1 cellular context compared by ENCODE assay signal in genomic region chr9:91193658-91194391, GRCh38.
TF ChIP-seq lines count a peak whose summit lies in the region.

No MANE protein-coding gene starts in this region.

TF ChIP-seq in IMR-90, 13 proteins besides CTCF, POLR2A, EP300 and RAD21 (continued from another document):
- TF ChIP-seq, protein P1, sequence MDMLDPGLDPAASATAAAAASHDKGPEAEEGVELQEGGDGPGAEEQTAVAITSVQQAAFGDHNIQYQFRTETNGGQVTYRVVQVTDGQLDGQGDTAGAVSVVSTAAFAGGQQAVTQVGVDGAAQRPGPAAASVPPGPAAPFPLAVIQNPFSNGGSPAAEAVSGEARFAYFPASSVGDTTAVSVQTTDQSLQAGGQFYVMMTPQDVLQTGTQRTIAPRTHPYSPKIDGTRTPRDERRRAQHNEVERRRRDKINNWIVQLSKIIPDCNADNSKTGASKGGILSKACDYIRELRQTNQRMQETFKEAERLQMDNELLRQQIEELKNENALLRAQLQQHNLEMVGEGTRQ (IDR thresholded peaks at IDR 0.05; ENCODE audit: low read depth, low read length) = peak; percentile 4; the same call in 1 of the 2 replicates
- TF ChIP-seq CHD1 (IDR thresholded peaks at IDR 0.05; ENCODE audit: low read depth, low read length) (peak; percentile 64), RCOR1 (IDR thresholded peaks at IDR 0.05; ENCODE audit: insufficient replicate concordance, low read length) (peak; percentile 53), RFX5 (IDR thresholded peaks at IDR 0.05; ENCODE audit: low read depth, low read length) (no peak), SMC3 (IDR thresholded peaks at IDR 0.05; ENCODE audit: low read depth, low read length) (no peak; the same call in 1 of the 2 replicates), NFE2L2 (IDR thresholded peaks at IDR 0.05; ENCODE audit: low read depth, low read length) (peak; percentile 61), CEBPB (IDR thresholded peaks at IDR 0.05; ENCODE audit: low read depth, low read length) (peak; percentile 75), FOS (IDR thresholded peaks at IDR 0.05; ENCODE audit: low read depth, low read length) (peak; percentile 68; the same call in 1 of the 2 replicates)
- TF ChIP-seq, protein P2, sequence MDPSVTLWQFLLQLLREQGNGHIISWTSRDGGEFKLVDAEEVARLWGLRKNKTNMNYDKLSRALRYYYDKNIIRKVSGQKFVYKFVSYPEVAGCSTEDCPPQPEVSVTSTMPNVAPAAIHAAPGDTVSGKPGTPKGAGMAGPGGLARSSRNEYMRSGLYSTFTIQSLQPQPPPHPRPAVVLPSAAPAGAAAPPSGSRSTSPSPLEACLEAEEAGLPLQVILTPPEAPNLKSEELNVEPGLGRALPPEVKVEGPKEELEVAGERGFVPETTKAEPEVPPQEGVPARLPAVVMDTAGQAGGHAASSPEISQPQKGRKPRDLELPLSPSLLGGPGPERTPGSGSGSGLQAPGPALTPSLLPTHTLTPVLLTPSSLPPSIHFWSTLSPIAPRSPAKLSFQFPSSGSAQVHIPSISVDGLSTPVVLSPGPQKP (IDR thresholded peaks at IDR 0.05; ENCODE audit: borderline replicate concordance, low read depth, low read length) = no peak
TF ChIP-seq in IMR-90: peak in this region for 9.
